8 cellular contexts compared by ENCODE assay signal in the genomic region with DNA sequence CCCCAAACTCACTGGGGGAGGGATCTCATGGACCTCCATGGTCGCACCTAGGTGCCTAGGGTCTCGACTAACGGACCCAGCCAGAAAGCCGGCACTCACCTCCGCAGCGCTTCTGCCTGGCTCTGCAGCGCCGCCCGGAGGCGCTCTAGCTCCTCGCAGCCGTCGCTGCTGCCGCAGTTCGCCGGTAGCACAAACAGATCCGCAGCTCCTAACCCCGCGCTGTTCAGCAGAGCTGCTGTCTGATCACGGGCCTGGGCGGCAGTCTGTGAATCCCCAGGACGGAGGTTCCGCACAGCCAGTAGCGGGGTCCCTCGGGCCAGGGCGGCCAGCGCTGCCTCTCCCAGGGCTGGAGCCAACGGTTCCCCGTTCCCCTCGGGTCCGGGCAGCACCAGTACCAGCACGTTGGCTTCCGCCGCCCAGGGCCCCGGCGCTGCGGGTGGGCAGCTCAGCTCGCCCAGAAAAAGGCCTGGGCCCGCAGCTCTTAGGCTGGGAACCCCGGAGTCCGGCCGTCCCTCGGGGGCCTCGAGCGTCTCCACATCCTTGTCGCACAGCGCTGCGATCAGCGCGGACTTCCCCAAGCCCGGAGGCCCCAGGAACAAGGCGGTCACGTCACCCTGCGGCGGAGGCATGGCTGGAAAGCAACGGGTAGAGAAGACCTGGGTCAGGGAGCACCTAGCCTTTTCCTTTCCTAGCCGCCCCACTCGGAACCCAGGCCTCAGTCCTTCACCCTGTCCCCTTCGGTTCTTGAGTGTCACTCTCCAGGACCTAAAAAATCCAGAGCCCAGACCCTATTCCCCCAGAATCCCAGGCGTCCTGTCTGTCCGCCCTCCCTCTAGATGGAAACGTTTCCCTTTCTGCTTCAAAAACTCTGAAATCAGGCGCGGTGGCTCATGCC. TPM values are rescaled to one million over a fixed set of nuclear protein-coding genes. Genes with fewer than 3 reads are reported as not detected.
DNase-seq lines count a peak whose midpoint lies in the region; ATAC-seq, FAIRE-seq and TF ChIP-seq lines count a peak whose summit lies in the region.

No MANE protein-coding gene starts in this region.

- H3K4me3 ChIP-seq in neutrophil (ENCODE audit: low read depth in 1 of 2, low read length in 1 of 2) (peak overlapping the region; percentile 74 to 87), testis (peak overlapping the region; percentile 65 to 69)

- peak overlapping the region; percentile 91 for H3K4me3 Mint-ChIP-seq in activated T-helper 2 cell treated with anti-CD3 and anti-CD28 coated beads, Interferon-gamma antibody, Interleukin-2, Interleukin-4, amounts not matched to agents 10 μg/mL and 5 μg/mL and 100 μg/mL, durations not matched to agents 14 hours and 24 hours and 36 hours (ENCODE audit: low read depth)

- H3K9me3 ChIP-seq in neutrophil (no peaks in the 10 kb centered on the region), testis (no peaks in the 10 kb centered on the region)

- TF ChIP-seq POLR2A in testis (IDR thresholded peaks at IDR 0.05): no peak

- TF ChIP-seq CTCF in neutrophil (IDR thresholded peaks at IDR 0.05): peak; percentile 77
- peak; percentile 31 to 69 (median 67) for TF ChIP-seq CTCF in testis (IDR thresholded peaks at IDR 0.05)

- no peak for ATAC-seq in GM18867 (IDR thresholded peaks at IDR 0.05; ENCODE audit: unreplicated experiment)

- no peak for FAIRE-seq in RCC 7860 (lab: Jason Lieb, UNC)

- peaks cover 32 to 40% of the 10 kb centered on the region in 2 experiments for H3K4me1 ChIP-seq in neutrophil (ENCODE audit: control insufficient read depth in 1 of 2, insufficient read depth in 1 of 2, low read depth in 1 of 2, low read length in 1 of 2)
- peaks cover 35% of the 10 kb centered on the region for H3K4me1 ChIP-seq in testis

- peaks cover 34% of the 10 kb centered on the region for H3K36me3 ChIP-seq in neutrophil
- no peaks in the 10 kb centered on the region for H3K36me3 ChIP-seq in testis (ENCODE audit: low read depth, missing control alignments)

- peak overlapping the region; percentile 96 for H3K27ac ChIP-seq in neutrophil
- H3K27ac ChIP-seq in testis: peak overlapping the region; percentile 76 to 90

- 1 to 2% methylated on average over 19 to 44 of the region's 64 CpGs for WGBS in testis, 2 donors

- no peaks in the 10 kb centered on the region for H3K27me3 Mint-ChIP-seq in activated T-helper 2 cell treated with anti-CD3 and anti-CD28 coated beads, Interferon-gamma antibody, Interleukin-2, Interleukin-4, amounts not matched to agents 10 μg/mL and 5 μg/mL and 100 μg/mL, durations not matched to agents 14 hours and 24 hours and 36 hours (ENCODE audit: low read depth)

- peaks cover 27% of the 10 kb centered on the region for H3K4me1 Mint-ChIP-seq in activated T-helper 2 cell treated with anti-CD3 and anti-CD28 coated beads, Interferon-gamma antibody, Interleukin-2, Interleukin-4, amounts not matched to agents 10 μg/mL and 5 μg/mL and 100 μg/mL, durations not matched to agents 14 hours and 24 hours and 36 hours (ENCODE audit: low read depth)

- H3K27me3 ChIP-seq in neutrophil (no peaks in the 10 kb centered on the region), testis (no peaks in the 10 kb centered on the region)

- H3K36me3 Mint-ChIP-seq in activated T-helper 2 cell treated with anti-CD3 and anti-CD28 coated beads, Interferon-gamma antibody, Interleukin-2, Interleukin-4, amounts not matched to agents 10 μg/mL and 5 μg/mL and 100 μg/mL, durations not matched to agents 14 hours and 24 hours and 36 hours (ENCODE audit: low read depth): peaks cover 48% of the 10 kb centered on the region

- no peaks in the 10 kb centered on the region for H3K9me3 Mint-ChIP-seq in activated T-helper 2 cell treated with anti-CD3 and anti-CD28 coated beads, Interferon-gamma antibody, Interleukin-2, Interleukin-4, amounts not matched to agents 10 μg/mL and 5 μg/mL and 100 μg/mL, durations not matched to agents 14 hours and 24 hours and 36 hours

- intact Hi-C loops in activated T-helper 2 cell treated with anti-CD3 and anti-CD28 coated beads, Interferon-gamma antibody, Interleukin-2, Interleukin-4, amounts not matched to agents 10 μg/mL and 5 μg/mL and 100 μg/mL, durations not matched to agents 14 hours and 24 hours and 36 hours (cut with micrococcal nuclease): loop anchor here (2.0 to 10.0 kb wide), 4 partner anchors 40 to 190 kb away; partner anchors contain the start of gene KCNN4
- intact Hi-C loops in testis (cut with DNase I; ENCODE audit: low total_unique reads): no loop called here

- peak overlapping the region; percentile 91 for H3K27ac Mint-ChIP-seq in activated T-helper 2 cell treated with anti-CD3 and anti-CD28 coated beads, Interferon-gamma antibody, Interleukin-2, Interleukin-4, amounts not matched to agents 10 μg/mL and 5 μg/mL and 100 μg/mL, durations not matched to agents 14 hours and 24 hours and 36 hours

- DNase-seq in DMS53 treated with DMSO at 0.1 percent for 48 hours (lab: John Stamatoyannopoulos, UW; ENCODE audit: unreplicated experiment) (peak; percentile 47), HT-29 (ENCODE audit: low spot score) (peak; percentile 92), RCC 7860 (ENCODE audit: low spot score) (peak; percentile 38), fibroblast of the conjunctiva (ENCODE audit: low read depth) (peak; percentile 35), testis (peak; percentile 72)
- DNase-seq in activated T-helper 2 cell treated with anti-CD3 and anti-CD28 coated beads, Interferon-gamma antibody, Interleukin-2, Interleukin-4, amounts not matched to agents 10 μg/mL and 5 μg/mL and 100 μg/mL, durations not matched to agents 14 hours and 24 hours and 36 hours (ENCODE audit: low spot score): peak; percentile 74

RNA-seq across cellular contexts. Expression of gene IRGQ, which starts 1.0 kb away (rescaled TPM):
- 23.0 and 26.0 TPM in 2 replicates for total RNA-seq in HT-29 (2014; rRNA removed; shearing (Covaris generic))
- total RNA-seq in activated T-helper 2 cell treated with anti-CD3 and anti-CD28 coated beads, Interferon-gamma antibody, Interleukin-2, Interleukin-4, amounts not matched to agents 10 μg/mL and 5 μg/mL and 100 μg/mL, durations not matched to agents 14 hours and 24 hours and 36 hours: 27.8 and 32.7 TPM in 2 replicates
- total RNA-seq in testis: 10 to 100 TPM; 26.4 to 29.0 TPM
- 6.0 TPM for polyA plus RNA-seq in testis (ENCODE audit: insufficient read depth, low read depth, low replicate concordance)

RNA-seq across cellular contexts. Expression of gene ZNF576, which starts 1.4 kb away (rescaled TPM):
- 29.6 and 41.8 TPM in 2 replicates for total RNA-seq in HT-29 (2014; rRNA removed; shearing (Covaris generic))
- 14.5 and 14.8 TPM in 2 replicates for total RNA-seq in activated T-helper 2 cell treated with anti-CD3 and anti-CD28 coated beads, Interferon-gamma antibody, Interleukin-2, Interleukin-4, amounts not matched to agents 10 μg/mL and 5 μg/mL and 100 μg/mL, durations not matched to agents 14 hours and 24 hours and 36 hours
- total RNA-seq in testis: 10 to 100 TPM; 14.6 to 17.9 TPM
- polyA plus RNA-seq in testis (ENCODE audit: insufficient read depth, low read depth, low replicate concordance): 23.1 TPM

RNA-seq across cellular contexts. Expression of gene SRRM5, which starts 16.9 kb away (rescaled TPM):
- 0.50 and 0.74 TPM in 2 replicates for total RNA-seq in HT-29 (2014; rRNA removed; shearing (Covaris generic))
- total RNA-seq in activated T-helper 2 cell treated with anti-CD3 and anti-CD28 coated beads, Interferon-gamma antibody, Interleukin-2, Interleukin-4, amounts not matched to agents 10 μg/mL and 5 μg/mL and 100 μg/mL, durations not matched to agents 14 hours and 24 hours and 36 hours: 0.32 and 0.46 TPM in 2 replicates
- total RNA-seq in testis: 10 to 100 TPM in 1 of 2 donors, 1 to 10 TPM in 1; 8.4 to 21.3 TPM
- 36.0 TPM for polyA plus RNA-seq in testis (ENCODE audit: insufficient read depth, low read depth, low replicate concordance)

RNA-seq across cellular contexts. Expression of gene PINLYP, which starts 19.4 kb away (rescaled TPM):
- total RNA-seq in HT-29 (2014; rRNA removed; shearing (Covaris generic)): 0.03 TPM in 1 of 2 replicates, not detected in the other
- 9.0 and 9.1 TPM in 2 replicates for total RNA-seq in activated T-helper 2 cell treated with anti-CD3 and anti-CD28 coated beads, Interferon-gamma antibody, Interleukin-2, Interleukin-4, amounts not matched to agents 10 μg/mL and 5 μg/mL and 100 μg/mL, durations not matched to agents 14 hours and 24 hours and 36 hours
- total RNA-seq in testis: 1 to 10 TPM; 5.8 to 5.9 TPM
- 9.9 TPM for polyA plus RNA-seq in testis (ENCODE audit: insufficient read depth, low read depth, low replicate concordance)

RNA-seq across cellular contexts. Expression of gene XRCC1, which starts 19.6 kb away (rescaled TPM):
- total RNA-seq in HT-29 (2014; rRNA removed; shearing (Covaris generic)): 59.7 and 60.1 TPM in 2 replicates
- 27.3 and 27.5 TPM in 2 replicates for total RNA-seq in activated T-helper 2 cell treated with anti-CD3 and anti-CD28 coated beads, Interferon-gamma antibody, Interleukin-2, Interleukin-4, amounts not matched to agents 10 μg/mL and 5 μg/mL and 100 μg/mL, durations not matched to agents 14 hours and 24 hours and 36 hours
- 10 to 100 TPM; 40.6 to 44.8 TPM for total RNA-seq in testis
- 49.1 TPM for polyA plus RNA-seq in testis (ENCODE audit: insufficient read depth, low read depth, low replicate concordance)

Comparison
In these comparisons a context has a peak if more than half of its experiments do, and no peak if none do; other contexts are left out.
1. DNase-seq: peak in every context shown above with its lines; median percentile 92 in HT-29; 74 in activated T-helper 2 cell treated with anti-CD3 and anti-CD28 coated beads, Interferon-gamma antibody, Interleukin-2, Interleukin-4, amounts not matched to agents 10 μg/mL and 5 μg/mL and 100 μg/mL, durations not matched to agents 14 hours and 24 hours and 36 hours; 72 in testis; 47 in DMS53 treated with DMSO at 0.1 percent for 48 hours; 38 in RCC 7860; 35 in fibroblast of the conjunctiva.